In genomic region chr17:69608808-69609494, GRCh38 we compare ENCODE assay signal across 10 cellular contexts.
DNase-seq lines count a peak whose midpoint lies in the region; ATAC-seq, FAIRE-seq and TF ChIP-seq lines count a peak whose summit lies in the region.
"Had no signal": no experiment of that assay in that cellular context is flagged by ENCODE, and none has a peak within 500 bp of the region (broad histone marks: within the 10 kb centered on the region; RNA-seq: fewer than 3 reads in every experiment).

No MANE protein-coding gene starts in this region.

- H3K27me3 ChIP-seq in muscle layer of colon (ENCODE audit: control insufficient read depth in 1 of 2, insufficient read depth in 2 of 2, low read length in 2 of 2) (no peaks in the 10 kb centered on the region), vagina (no peaks in the 10 kb centered on the region), small intestine (ENCODE audit: control insufficient read depth in 2 of 2, insufficient read depth in 2 of 2, low read length in 2 of 2) (no peaks in the 10 kb centered on the region)

- CTCF ChIA-PET in activated CD4-positive, alpha-beta T cell treated with anti-CD3 and anti-CD28 coated beads, Interleukin-2, amount 10 ng/mL, durations not matched to agents 7 days and 5 days (lab: Charles Lee): no interaction called here
- CTCF ChIA-PET in activated CD8-positive, alpha-beta T cell treated with anti-CD3 and anti-CD28 coated beads, Interleukin-2, amount 10 ng/mL, durations not matched to agents 7 days and 5 days (lab: Charles Lee): interaction anchor here (0.6 to 1.9 kb wide), 11 partner anchors 12 to 536 kb away, joined by 3 to 6 read pairs (median 4); no protein-coding TSS in a partner anchor

- DNase-seq in Ammon's horn (ENCODE audit: low spot score) (peak; percentile 36), NCI-H446 (lab: John Stamatoyannopoulos, UW) (peak; percentile 33 to 85), coronary artery (ENCODE audit: low spot score) (no peak), vagina (ENCODE audit: extremely low spot score in 2 of 2) (no peak), small intestine (no peak)
- no peak for DNase-seq in activated CD4-positive, alpha-beta T cell treated with anti-CD3 and anti-CD28 coated beads, Interleukin-2, amount 10 ng/mL, durations not matched to agents 7 days and 5 days
- no peak for DNase-seq in activated CD8-positive, alpha-beta T cell treated with anti-CD3 and anti-CD28 coated beads, Interleukin-2, amount 10 ng/mL, durations not matched to agents 7 days and 5 days
- DNase-seq: NK-92 treated with Interleukin-12 subunit alpha and Interleukin-12 subunit beta, amount 100 ng/mL, for 24 hours; stimulated activated naive CD4-positive, alpha-beta T cell treated with Interleukin-2 at 50 U/mL for 16 hours had no signal

- FAIRE-seq in small intestine (lab: Jason Lieb, UNC): no peak

- H3K4me1 ChIP-seq in muscle layer of colon (ENCODE audit: insufficient read depth, low read length): peaks cover 27% of the 10 kb centered on the region
- H3K4me1 ChIP-seq in vagina: peaks cover 36% of the 10 kb centered on the region
- no peaks in the 10 kb centered on the region for H3K4me1 ChIP-seq in small intestine (ENCODE audit: control insufficient read depth in 2 of 2, insufficient read depth in 1 of 2, low read depth in 1 of 2, low read length in 1 of 2)

- 58 to 62% (median 60%) methylated on average over 4 of the region's 4 CpGs for WGBS in small intestine, 3 donors

- no peak for TF ChIP-seq POLR2A in vagina (IDR thresholded peaks at IDR 0.05)

- H3K4me3 ChIP-seq in coronary artery (no peak overlapping the region), muscle layer of colon (ENCODE audit: low read depth in 1 of 2, low read length in 2 of 2) (no peak overlapping the region), vagina (no peak overlapping the region), small intestine (ENCODE audit: low read depth in 1 of 2, low read length in 2 of 2) (no peak overlapping the region)

- POLR2A ChIA-PET in activated CD4-positive, alpha-beta T cell treated with anti-CD3 and anti-CD28 coated beads, Interleukin-2, amount 10 ng/mL, durations not matched to agents 7 days and 5 days (lab: Charles Lee): no interaction called here
- POLR2A ChIA-PET in activated CD8-positive, alpha-beta T cell treated with anti-CD3 and anti-CD28 coated beads, Interleukin-2, amount 10 ng/mL, durations not matched to agents 7 days and 5 days (lab: Charles Lee): no interaction called here

- peak overlapping the region; percentile 54 to 55 for H3K27ac ChIP-seq in coronary artery
- H3K27ac ChIP-seq in muscle layer of colon (ENCODE audit: low read depth, low read length): peak overlapping the region; percentile 48
- H3K27ac ChIP-seq in vagina: no peak overlapping the region
- no peak overlapping the region for H3K27ac ChIP-seq in small intestine (ENCODE audit: low read depth in 1 of 2, low read length in 1 of 2)

- H3K9me3 ChIP-seq in muscle layer of colon (ENCODE audit: low read length): no peaks in the 10 kb centered on the region
- no peaks in the 10 kb centered on the region for H3K9me3 ChIP-seq in vagina
- H3K9me3 ChIP-seq in small intestine (ENCODE audit: control insufficient read depth, low read depth): no peaks in the 10 kb centered on the region

- no peak overlapping the region for H3K27ac Mint-ChIP-seq in activated CD4-positive, alpha-beta T cell treated with anti-CD3 and anti-CD28 coated beads, Interleukin-2, amount 10 ng/mL, durations not matched to agents 7 days and 5 days
- H3K27ac Mint-ChIP-seq in activated CD8-positive, alpha-beta T cell treated with anti-CD3 and anti-CD28 coated beads, Interleukin-2, amount 10 ng/mL, durations not matched to agents 7 days and 5 days: no peak overlapping the region

- H3K9ac ChIP-seq in muscle layer of colon (ENCODE audit: low read length): no peak overlapping the region

- H3K36me3 ChIP-seq in muscle layer of colon (ENCODE audit: insufficient read depth, low read length) (no peaks in the 10 kb centered on the region), vagina (no peaks in the 10 kb centered on the region), small intestine (ENCODE audit: control insufficient read depth in 2 of 2, insufficient read depth in 2 of 2, low read length in 2 of 2) (no peaks in the 10 kb centered on the region)

- H3K4me3 Mint-ChIP-seq in activated CD4-positive, alpha-beta T cell treated with anti-CD3 and anti-CD28 coated beads, Interleukin-2, amount 10 ng/mL, durations not matched to agents 7 days and 5 days: no peak overlapping the region
- no peak overlapping the region for H3K4me3 Mint-ChIP-seq in activated CD8-positive, alpha-beta T cell treated with anti-CD3 and anti-CD28 coated beads, Interleukin-2, amount 10 ng/mL, durations not matched to agents 7 days and 5 days

- no peaks in the 10 kb centered on the region for H3K27me3 Mint-ChIP-seq in activated CD4-positive, alpha-beta T cell treated with anti-CD3 and anti-CD28 coated beads, Interleukin-2, amount 10 ng/mL, durations not matched to agents 7 days and 5 days
- no peaks in the 10 kb centered on the region for H3K27me3 Mint-ChIP-seq in activated CD8-positive, alpha-beta T cell treated with anti-CD3 and anti-CD28 coated beads, Interleukin-2, amount 10 ng/mL, durations not matched to agents 7 days and 5 days (ENCODE audit: low read depth)

- H3K36me3 Mint-ChIP-seq in activated CD4-positive, alpha-beta T cell treated with anti-CD3 and anti-CD28 coated beads, Interleukin-2, amount 10 ng/mL, durations not matched to agents 7 days and 5 days (ENCODE audit: low read depth): no peaks in the 10 kb centered on the region
- no peaks in the 10 kb centered on the region for H3K36me3 Mint-ChIP-seq in activated CD8-positive, alpha-beta T cell treated with anti-CD3 and anti-CD28 coated beads, Interleukin-2, amount 10 ng/mL, durations not matched to agents 7 days and 5 days (ENCODE audit: low read depth)

- peaks cover 6% of the 10 kb centered on the region for H3K9me3 Mint-ChIP-seq in activated CD4-positive, alpha-beta T cell treated with anti-CD3 and anti-CD28 coated beads, Interleukin-2, amount 10 ng/mL, durations not matched to agents 7 days and 5 days
- no peaks in the 10 kb centered on the region for H3K9me3 Mint-ChIP-seq in activated CD8-positive, alpha-beta T cell treated with anti-CD3 and anti-CD28 coated beads, Interleukin-2, amount 10 ng/mL, durations not matched to agents 7 days and 5 days (ENCODE audit: insufficient read depth)

- TF ChIP-seq CTCF in coronary artery (IDR thresholded peaks at IDR 0.05): no peak
- TF ChIP-seq CTCF in vagina (IDR thresholded peaks at IDR 0.05): no peak

- intact Hi-C loops in vagina (cut with DNase I): loop anchor here (10.0 kb wide), 1 partner anchor 536 kb away; no protein-coding TSS in a partner anchor

- ATAC-seq in activated CD8-positive, alpha-beta T cell treated with anti-CD3 and anti-CD28 coated beads, Interleukin-2, amount 10 ng/mL, durations not matched to agents 7 days and 5 days: no peak

- H3K4me1 Mint-ChIP-seq in activated CD4-positive, alpha-beta T cell treated with anti-CD3 and anti-CD28 coated beads, Interleukin-2, amount 10 ng/mL, durations not matched to agents 7 days and 5 days: peaks cover 32% of the 10 kb centered on the region
- peaks cover 27% of the 10 kb centered on the region for H3K4me1 Mint-ChIP-seq in activated CD8-positive, alpha-beta T cell treated with anti-CD3 and anti-CD28 coated beads, Interleukin-2, amount 10 ng/mL, durations not matched to agents 7 days and 5 days (ENCODE audit: low read depth)

Comparison
In these comparisons a context has a peak if more than half of its experiments do, and no peak if none do; other contexts are left out.
1. DNase-seq: peak in Ammon's horn (single experiment) and NCI-H446 (2 of 2); none in coronary artery (single experiment), vagina (0 of 2), small intestine (single experiment), activated CD4-positive, alpha-beta T cell treated with anti-CD3 and anti-CD28 coated beads, Interleukin-2, amount 10 ng/mL, durations not matched to agents 7 days and 5 days (single experiment) and activated CD8-positive, alpha-beta T cell treated with anti-CD3 and anti-CD28 coated beads, Interleukin-2, amount 10 ng/mL, durations not matched to agents 7 days and 5 days (single experiment).
2. H3K27ac ChIP-seq: peak in coronary artery (2 of 2) and muscle layer of colon (single experiment); none in vagina (single experiment) and small intestine (0 of 2).